1 cellular context compared by ENCODE assay signal in the genomic region with DNA sequence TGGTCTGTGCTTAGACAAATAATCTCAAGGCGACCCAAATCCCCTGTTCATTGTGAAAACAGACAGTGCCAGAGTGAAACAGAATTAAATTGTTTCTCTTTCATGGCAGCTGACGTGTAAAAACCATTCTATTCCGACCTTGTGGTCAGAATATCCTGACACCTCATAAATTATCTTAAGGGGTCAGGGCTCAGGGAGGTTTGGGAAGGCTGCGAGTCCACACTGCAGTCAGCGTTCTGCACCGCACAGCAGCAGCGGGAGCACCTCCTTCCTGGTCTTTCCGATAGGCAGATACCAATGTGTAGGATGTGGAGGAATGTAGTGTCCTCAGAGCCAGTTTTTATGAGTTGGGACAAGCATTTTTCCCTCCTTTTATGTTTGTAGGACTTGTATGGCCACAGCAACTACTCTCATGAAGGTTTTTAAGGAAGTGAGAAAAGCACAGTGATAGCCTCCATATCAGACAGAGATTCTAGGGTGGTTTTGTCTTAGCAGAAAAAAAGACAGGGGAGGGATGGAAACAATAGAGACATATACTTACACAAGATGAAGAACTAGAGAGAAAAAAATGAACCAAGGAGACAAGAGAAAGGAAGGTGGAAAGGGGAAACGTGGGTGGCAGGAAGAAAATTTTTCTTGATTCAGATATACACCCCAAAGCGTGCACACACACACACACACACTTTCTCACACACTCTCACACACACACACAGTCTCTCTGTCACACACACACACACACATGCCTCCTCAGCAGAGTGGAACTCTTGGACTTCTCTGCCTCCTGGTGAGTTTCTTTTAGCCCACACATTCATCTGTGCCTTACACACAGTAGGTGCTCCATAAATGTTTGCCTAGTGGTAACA.
A peak's percentile ranks its signal among the peaks of the same experiment; 100 is the strongest.
TF ChIP-seq lines count a peak whose summit lies in the region.

No MANE protein-coding gene starts in this region.

TF ChIP-seq in GM12878, 131 proteins besides CTCF, POLR2A, EP300 and RAD21 (continued from another document and continues in another):
- TF ChIP-seq, protein P1, sequence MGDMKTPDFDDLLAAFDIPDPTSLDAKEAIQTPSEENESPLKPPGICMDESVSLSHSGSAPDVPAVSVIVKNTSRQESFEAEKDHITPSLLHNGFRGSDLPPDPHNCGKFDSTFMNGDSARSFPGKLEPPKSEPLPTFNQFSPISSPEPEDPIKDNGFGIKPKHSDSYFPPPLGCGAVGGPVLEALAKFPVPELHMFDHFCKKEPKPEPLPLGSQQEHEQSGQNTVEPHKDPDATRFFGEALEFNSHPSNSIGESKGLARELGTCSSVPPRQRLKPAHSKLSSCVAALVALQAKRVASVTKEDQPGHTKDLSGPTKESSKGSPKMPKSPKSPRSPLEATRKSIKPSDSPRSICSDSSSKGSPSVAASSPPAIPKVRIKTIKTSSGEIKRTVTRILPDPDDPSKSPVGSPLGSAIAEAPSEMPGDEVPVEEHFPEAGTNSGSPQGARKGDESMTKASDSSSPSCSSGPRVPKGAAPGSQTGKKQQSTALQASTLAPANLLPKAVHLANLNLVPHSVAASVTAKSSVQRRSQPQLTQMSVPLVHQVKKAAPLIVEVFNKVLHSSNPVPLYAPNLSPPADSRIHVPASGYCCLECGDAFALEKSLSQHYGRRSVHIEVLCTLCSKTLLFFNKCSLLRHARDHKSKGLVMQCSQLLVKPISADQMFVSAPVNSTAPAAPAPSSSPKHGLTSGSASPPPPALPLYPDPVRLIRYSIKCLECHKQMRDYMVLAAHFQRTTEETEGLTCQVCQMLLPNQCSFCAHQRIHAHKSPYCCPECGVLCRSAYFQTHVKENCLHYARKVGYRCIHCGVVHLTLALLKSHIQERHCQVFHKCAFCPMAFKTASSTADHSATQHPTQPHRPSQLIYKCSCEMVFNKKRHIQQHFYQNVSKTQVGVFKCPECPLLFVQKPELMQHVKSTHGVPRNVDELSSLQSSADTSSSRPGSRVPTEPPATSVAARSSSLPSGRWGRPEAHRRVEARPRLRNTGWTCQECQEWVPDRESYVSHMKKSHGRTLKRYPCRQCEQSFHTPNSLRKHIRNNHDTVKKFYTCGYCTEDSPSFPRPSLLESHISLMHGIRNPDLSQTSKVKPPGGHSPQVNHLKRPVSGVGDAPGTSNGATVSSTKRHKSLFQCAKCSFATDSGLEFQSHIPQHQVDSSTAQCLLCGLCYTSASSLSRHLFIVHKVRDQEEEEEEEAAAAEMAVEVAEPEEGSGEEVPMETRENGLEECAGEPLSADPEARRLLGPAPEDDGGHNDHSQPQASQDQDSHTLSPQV (IDR thresholded peaks at IDR 0.05) = no peak
- TF ChIP-seq NR2F1 (conservative IDR thresholded peaks at IDR 0.05) (peak; percentile 93), CBX5 (IDR thresholded peaks at IDR 0.05; ENCODE audit: low read depth) (no peak), BHLHE40 (IDR thresholded peaks at IDR 0.05; ENCODE audit: borderline replicate concordance in 1 of 2, low read depth in 2 of 2, low read length in 1 of 2) (peak in 1 of 2 experiments; percentile 59; a peak in 2 of 4 replicates), ZNF384 (IDR thresholded peaks at IDR 0.05; ENCODE audit: borderline replicate concordance, low read depth, low read length) (peak; percentile 53; the same call in 1 of the 2 replicates), IKZF1 (conservative IDR thresholded peaks at IDR 0.05) (peak; percentile 96), HDGF (IDR thresholded peaks at IDR 0.05) (0 out of 2 replicates have a peak, but pooled peaks have one; percentile 38), RAD51 (IDR thresholded peaks at IDR 0.05) (no peak), RB1 (IDR thresholded peaks at IDR 0.05; ENCODE audit: borderline replicate concordance) (peak; percentile 28; the same call in 1 of the 2 replicates), BMI1 (IDR thresholded peaks at IDR 0.05; ENCODE audit: borderline replicate concordance) (no peak; the same call in 1 of the 2 replicates), DPF2 (IDR thresholded peaks at IDR 0.05) (peak; percentile 94), BACH1 (IDR thresholded peaks at IDR 0.05; ENCODE audit: borderline replicate concordance) (no peak; the same call in 1 of the 2 replicates), HDAC6 (IDR thresholded peaks at IDR 0.05; ENCODE audit: unreplicated experiment) (no peak), CHD1 (IDR thresholded peaks at IDR 0.05; ENCODE audit: low read depth, low read length) (no peak), GATAD2B (conservative IDR thresholded peaks at IDR 0.05; ENCODE audit: low read depth) (peak; percentile 73; the same call in 1 of the 2 replicates), MTA2 (IDR thresholded peaks at IDR 0.05; ENCODE audit: low read depth) (peak; percentile 78; the same call in 1 of the 2 replicates), SPI1 (IDR thresholded peaks at IDR 0.05; ENCODE audit: borderline replicate concordance, insufficient read depth, low read depth, low read length) (peak; percentile 93), BCL11A (IDR thresholded peaks at IDR 0.05; ENCODE audit: low read depth, low read length) (peak; percentile 12; the same call in 1 of the 2 replicates), ATF7 (IDR thresholded peaks at IDR 0.05; ENCODE audit: low read depth) (peak; percentile 33; the same call in 1 of the 2 replicates), ZNF217 (IDR thresholded peaks at IDR 0.05) (peak; percentile 68; the same call in 1 of the 2 replicates), IRF4 (IDR thresholded peaks at IDR 0.05; ENCODE audit: low read depth, low read length) (0 out of 2 replicates have a peak, but pooled peaks have one; percentile 24), CHD2 (IDR thresholded peaks at IDR 0.05; ENCODE audit: borderline replicate concordance, low read depth, low read length) (no peak), RELA (IDR thresholded peaks at IDR 0.05; ENCODE audit: borderline replicate concordance, partially characterized antibody) (no peak)
- TF ChIP-seq, protein P2, sequence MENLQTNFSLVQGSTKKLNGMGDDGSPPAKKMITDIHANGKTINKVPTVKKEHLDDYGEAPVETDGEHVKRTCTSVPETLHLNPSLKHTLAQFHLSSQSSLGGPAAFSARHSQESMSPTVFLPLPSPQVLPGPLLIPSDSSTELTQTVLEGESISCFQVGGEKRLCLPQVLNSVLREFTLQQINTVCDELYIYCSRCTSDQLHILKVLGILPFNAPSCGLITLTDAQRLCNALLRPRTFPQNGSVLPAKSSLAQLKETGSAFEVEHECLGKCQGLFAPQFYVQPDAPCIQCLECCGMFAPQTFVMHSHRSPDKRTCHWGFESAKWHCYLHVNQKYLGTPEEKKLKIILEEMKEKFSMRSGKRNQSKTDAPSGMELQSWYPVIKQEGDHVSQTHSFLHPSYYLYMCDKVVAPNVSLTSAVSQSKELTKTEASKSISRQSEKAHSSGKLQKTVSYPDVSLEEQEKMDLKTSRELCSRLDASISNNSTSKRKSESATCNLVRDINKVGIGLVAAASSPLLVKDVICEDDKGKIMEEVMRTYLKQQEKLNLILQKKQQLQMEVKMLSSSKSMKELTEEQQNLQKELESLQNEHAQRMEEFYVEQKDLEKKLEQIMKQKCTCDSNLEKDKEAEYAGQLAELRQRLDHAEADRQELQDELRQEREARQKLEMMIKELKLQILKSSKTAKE (IDR thresholded peaks at IDR 0.05; ENCODE audit: low read depth, poor library complexity, severe bottlenecking) = peak; percentile 71
- TF ChIP-seq, protein P3, sequence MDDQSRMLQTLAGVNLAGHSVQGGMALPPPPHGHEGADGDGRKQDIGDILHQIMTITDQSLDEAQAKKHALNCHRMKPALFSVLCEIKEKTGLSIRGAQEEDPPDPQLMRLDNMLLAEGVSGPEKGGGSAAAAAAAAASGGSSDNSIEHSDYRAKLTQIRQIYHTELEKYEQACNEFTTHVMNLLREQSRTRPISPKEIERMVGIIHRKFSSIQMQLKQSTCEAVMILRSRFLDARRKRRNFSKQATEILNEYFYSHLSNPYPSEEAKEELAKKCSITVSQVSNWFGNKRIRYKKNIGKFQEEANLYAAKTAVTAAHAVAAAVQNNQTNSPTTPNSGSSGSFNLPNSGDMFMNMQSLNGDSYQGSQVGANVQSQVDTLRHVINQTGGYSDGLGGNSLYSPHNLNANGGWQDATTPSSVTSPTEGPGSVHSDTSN (IDR thresholded peaks at IDR 0.05; ENCODE audit: insufficient replicate concordance, low read depth, low read length) = peak; percentile 75
- TF ChIP-seq, protein P4, sequence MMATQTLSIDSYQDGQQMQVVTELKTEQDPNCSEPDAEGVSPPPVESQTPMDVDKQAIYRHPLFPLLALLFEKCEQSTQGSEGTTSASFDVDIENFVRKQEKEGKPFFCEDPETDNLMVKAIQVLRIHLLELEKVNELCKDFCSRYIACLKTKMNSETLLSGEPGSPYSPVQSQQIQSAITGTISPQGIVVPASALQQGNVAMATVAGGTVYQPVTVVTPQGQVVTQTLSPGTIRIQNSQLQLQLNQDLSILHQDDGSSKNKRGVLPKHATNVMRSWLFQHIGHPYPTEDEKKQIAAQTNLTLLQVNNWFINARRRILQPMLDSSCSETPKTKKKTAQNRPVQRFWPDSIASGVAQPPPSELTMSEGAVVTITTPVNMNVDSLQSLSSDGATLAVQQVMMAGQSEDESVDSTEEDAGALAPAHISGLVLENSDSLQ (IDR thresholded peaks at IDR 0.05) = peak; percentile 22; the same call in 1 of the 2 replicates
- TF ChIP-seq, protein P5, sequence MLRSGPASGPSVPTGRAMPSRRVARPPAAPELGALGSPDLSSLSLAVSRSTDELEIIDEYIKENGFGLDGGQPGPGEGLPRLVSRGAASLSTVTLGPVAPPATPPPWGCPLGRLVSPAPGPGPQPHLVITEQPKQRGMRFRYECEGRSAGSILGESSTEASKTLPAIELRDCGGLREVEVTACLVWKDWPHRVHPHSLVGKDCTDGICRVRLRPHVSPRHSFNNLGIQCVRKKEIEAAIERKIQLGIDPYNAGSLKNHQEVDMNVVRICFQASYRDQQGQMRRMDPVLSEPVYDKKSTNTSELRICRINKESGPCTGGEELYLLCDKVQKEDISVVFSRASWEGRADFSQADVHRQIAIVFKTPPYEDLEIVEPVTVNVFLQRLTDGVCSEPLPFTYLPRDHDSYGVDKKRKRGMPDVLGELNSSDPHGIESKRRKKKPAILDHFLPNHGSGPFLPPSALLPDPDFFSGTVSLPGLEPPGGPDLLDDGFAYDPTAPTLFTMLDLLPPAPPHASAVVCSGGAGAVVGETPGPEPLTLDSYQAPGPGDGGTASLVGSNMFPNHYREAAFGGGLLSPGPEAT (IDR thresholded peaks at IDR 0.05; ENCODE audit: low read depth) = peak; percentile 88
- TF ChIP-seq, protein P6, sequence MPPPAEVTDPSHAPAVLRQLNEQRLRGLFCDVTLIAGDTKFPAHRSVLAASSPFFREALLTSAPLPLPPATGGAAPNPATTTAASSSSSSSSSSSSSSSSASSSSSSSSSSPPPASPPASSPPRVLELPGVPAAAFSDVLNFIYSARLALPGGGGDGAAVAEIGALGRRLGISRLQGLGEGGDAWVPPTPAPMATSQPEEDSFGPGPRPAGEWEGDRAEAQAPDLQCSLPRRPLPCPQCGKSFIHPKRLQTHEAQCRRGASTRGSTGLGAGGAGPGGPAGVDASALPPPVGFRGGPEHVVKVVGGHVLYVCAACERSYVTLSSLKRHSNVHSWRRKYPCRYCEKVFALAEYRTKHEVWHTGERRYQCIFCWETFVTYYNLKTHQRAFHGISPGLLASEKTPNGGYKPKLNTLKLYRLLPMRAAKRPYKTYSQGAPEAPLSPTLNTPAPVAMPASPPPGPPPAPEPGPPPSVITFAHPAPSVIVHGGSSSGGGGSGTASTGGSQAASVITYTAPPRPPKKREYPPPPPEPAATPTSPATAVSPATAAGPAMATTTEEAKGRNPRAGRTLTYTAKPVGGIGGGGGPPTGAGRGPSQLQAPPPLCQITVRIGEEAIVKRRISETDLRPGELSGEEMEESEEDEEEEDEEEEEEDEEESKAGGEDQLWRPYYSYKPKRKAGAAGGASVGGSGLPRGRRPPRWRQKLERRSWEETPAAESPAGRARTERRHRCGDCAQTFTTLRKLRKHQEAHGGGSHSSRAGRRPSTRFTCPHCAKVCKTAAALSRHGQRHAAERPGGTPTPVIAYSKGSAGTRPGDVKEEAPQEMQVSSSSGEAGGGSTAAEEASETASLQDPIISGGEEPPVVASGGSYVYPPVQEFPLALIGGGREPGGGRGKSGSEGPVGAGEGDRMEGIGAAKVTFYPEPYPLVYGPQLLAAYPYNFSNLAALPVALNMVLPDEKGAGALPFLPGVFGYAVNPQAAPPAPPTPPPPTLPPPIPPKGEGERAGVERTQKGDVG (CRISPR knock-in tag; IDR thresholded peaks at IDR 0.05) = no peak
- TF ChIP-seq, protein P7, sequence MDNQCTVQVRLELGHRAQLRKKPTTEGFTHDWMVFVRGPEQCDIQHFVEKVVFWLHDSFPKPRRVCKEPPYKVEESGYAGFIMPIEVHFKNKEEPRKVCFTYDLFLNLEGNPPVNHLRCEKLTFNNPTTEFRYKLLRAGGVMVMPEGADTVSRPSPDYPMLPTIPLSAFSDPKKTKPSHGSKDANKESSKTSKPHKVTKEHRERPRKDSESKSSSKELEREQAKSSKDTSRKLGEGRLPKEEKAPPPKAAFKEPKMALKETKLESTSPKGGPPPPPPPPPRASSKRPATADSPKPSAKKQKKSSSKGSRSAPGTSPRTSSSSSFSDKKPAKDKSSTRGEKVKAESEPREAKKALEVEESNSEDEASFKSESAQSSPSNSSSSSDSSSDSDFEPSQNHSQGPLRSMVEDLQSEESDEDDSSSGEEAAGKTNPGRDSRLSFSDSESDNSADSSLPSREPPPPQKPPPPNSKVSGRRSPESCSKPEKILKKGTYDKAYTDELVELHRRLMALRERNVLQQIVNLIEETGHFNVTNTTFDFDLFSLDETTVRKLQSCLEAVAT (IDR thresholded peaks at IDR 0.05) = 0 out of 2 replicates have a peak, but pooled peaks have one; percentile 48
- TF ChIP-seq, protein P8, sequence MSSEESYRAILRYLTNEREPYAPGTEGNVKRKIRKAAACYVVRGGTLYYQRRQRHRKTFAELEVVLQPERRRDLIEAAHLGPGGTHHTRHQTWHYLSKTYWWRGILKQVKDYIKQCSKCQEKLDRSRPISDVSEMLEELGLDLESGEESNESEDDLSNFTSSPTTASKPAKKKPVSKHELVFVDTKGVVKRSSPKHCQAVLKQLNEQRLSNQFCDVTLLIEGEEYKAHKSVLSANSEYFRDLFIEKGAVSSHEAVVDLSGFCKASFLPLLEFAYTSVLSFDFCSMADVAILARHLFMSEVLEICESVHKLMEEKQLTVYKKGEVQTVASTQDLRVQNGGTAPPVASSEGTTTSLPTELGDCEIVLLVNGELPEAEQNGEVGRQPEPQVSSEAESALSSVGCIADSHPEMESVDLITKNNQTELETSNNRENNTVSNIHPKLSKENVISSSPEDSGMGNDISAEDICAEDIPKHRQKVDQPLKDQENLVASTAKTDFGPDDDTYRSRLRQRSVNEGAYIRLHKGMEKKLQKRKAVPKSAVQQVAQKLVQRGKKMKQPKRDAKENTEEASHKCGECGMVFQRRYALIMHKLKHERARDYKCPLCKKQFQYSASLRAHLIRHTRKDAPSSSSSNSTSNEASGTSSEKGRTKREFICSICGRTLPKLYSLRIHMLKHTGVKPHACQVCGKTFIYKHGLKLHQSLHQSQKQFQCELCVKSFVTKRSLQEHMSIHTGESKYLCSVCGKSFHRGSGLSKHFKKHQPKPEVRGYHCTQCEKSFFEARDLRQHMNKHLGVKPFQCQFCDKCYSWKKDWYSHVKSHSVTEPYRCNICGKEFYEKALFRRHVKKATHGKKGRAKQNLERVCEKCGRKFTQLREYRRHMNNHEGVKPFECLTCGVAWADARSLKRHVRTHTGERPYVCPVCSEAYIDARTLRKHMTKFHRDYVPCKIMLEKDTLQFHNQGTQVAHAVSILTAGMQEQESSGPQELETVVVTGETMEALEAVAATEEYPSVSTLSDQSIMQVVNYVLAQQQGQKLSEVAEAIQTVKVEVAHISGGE (CRISPR knock-in tag; IDR thresholded peaks at IDR 0.05) = no peak
